Comparison of ENCODE assay signal across 21 cellular contexts in the genomic region with DNA sequence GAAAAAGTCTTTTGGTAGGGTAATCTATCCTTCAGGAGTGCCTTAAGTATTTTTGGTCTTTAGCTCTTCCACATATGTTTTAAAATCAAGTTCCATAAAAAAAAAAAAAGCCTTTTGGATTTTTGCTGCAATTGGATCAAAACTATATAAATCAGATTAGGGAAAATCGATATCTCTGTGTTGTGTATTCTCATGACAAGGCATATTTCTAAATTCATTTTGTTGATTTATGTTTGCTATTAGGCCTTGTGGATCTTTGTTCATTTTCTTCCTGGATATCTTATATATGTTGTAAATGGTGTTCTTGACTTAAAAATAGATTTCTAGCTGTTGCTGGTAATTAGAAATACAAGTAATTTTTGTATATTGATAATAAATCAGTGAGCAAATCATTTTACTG. TPM values are rescaled to one million over a fixed set of nuclear protein-coding genes. Genes with fewer than 3 reads are reported as not detected.
DNase-seq lines count a peak whose midpoint lies in the region; ATAC-seq, FAIRE-seq and TF ChIP-seq lines count a peak whose summit lies in the region.
"Had no signal": no experiment of that assay in that cellular context is flagged by ENCODE, and none has a peak within 500 bp of the region (broad histone marks: within the 10 kb centered on the region; RNA-seq: fewer than 3 reads in every experiment).

No MANE protein-coding gene starts in this region.

- no peak overlapping the region for H3K9ac ChIP-seq in K562 (ENCODE audit: insufficient read depth in 1 of 2, low read depth in 2 of 2, low read length in 2 of 2)
- H3K9ac ChIP-seq in skeletal muscle tissue (ENCODE audit: low read depth in 1 of 3, low read length in 3 of 3): no peak overlapping the region
- H3K9ac ChIP-seq: neural progenitor cell had no signal

- H3K4me3 ChIP-seq in K562 (no peak overlapping the region), skeletal muscle tissue (ENCODE audit: low read length in 3 of 3) (no peak overlapping the region), breast epithelium (no peak overlapping the region), uterus (no peak overlapping the region)
- H3K4me3 ChIP-seq: hepatocyte, neural progenitor cell, sigmoid colon had no signal

- H3K4me1 ChIP-seq in K562 (replicated peaks in 1 of 2; ENCODE audit: control insufficient read depth in 2 of 2, insufficient read depth in 2 of 2, low read length in 2 of 2): peaks cover 0 to 8% of the 10 kb centered on the region in 2 experiments; a peak in 2 of 5 replicates
- peaks cover 6 to 11% (median 7%) of the 10 kb centered on the region in 3 donors for H3K4me1 ChIP-seq in skeletal muscle tissue (ENCODE audit: control insufficient read depth in 3 of 3, insufficient read depth in 3 of 3, low read length in 3 of 3)
- H3K4me1 ChIP-seq in breast epithelium: no peaks in the 10 kb centered on the region
- H3K4me1 ChIP-seq in uterus: no peaks in the 10 kb centered on the region
- H3K4me1 ChIP-seq: neural progenitor cell had no signal

- peaks cover 37% of the 10 kb centered on the region for H3K36me3 Mint-ChIP-seq in activated naive CD4-positive, alpha-beta T cell treated with anti-CD3 and anti-CD28 coated beads, Interleukin-2, amount 10 ng/mL, durations not matched to agents 7 days and 5 days

- peak overlapping the region; percentile 90 for H3K27ac Mint-ChIP-seq in activated naive CD4-positive, alpha-beta T cell treated with anti-CD3 and anti-CD28 coated beads, Interleukin-2, amount 10 ng/mL, durations not matched to agents 7 days and 5 days
- H3K27ac Mint-ChIP-seq: neural progenitor cell had no signal

- FAIRE-seq in K562 (lab: Jason Lieb, UNC): no peak
- FAIRE-seq: GM19239 had no signal

- no peak overlapping the region for H2AFZ ChIP-seq in K562 (ENCODE audit: low read depth, low read length)
- H2AFZ ChIP-seq: hepatocyte, neural progenitor cell had no signal

- no peak for DNase-seq in activated naive CD4-positive, alpha-beta T cell treated with anti-CD3 and anti-CD28 coated beads, Interleukin-2, amount 10 ng/mL, durations not matched to agents 7 days and 5 days
- no peak for DNase-seq in activated naive CD4-positive, alpha-beta T cell treated with Interleukin-2 at 50 U/mL for 16 hours
- DNase-seq in K562 (ENCODE audit: extremely low read depth in 1 of 4, low spot score in 3 of 4) (no peak), KG1 (lab: John Stamatoyannopoulos, UW) (no peak), breast epithelium (ENCODE audit: low spot score in 2 of 2) (no peak), uterus (no peak)
- DNase-seq: activated gamma-delta T cell, COR-L47, DMS79 treated with DMSO at 0.1 percent for 48 hours, foreskin fibroblast, islet precursor cell, KBM-7, NCI-H524 treated with DMSO at 0.1 percent for 48 hours, posterior cingulate gyrus, sigmoid colon, WERI-Rb-1 had no signal

- TF ChIP-seq EP300 in K562 (IDR thresholded peaks at IDR 0.05; ENCODE audit: low read length): no peak

- peaks cover 3% of the 10 kb centered on the region for H3K9me3 ChIP-seq in KOPT-K1 (ENCODE audit: insufficient read depth, low read length, poor library complexity, severe bottlenecking)
- 0 out of 2 replicates have a peak, but pooled peaks cover 3% of the 10 kb centered on the region for H3K9me3 ChIP-seq in K562 (replicated peaks; ENCODE audit: control insufficient read depth, insufficient read depth, low read depth, low read length)
- H3K9me3 ChIP-seq in skeletal muscle tissue (ENCODE audit: control insufficient read depth in 3 of 3, low read length in 3 of 3): no peaks in the 10 kb centered on the region
- H3K9me3 ChIP-seq in breast epithelium: no peaks in the 10 kb centered on the region
- H3K9me3 ChIP-seq in uterus: no peaks in the 10 kb centered on the region
- H3K9me3 ChIP-seq: sigmoid colon had no signal

- POLR2A ChIA-PET in K562 (lab: Yijun Ruan, JAX): interaction anchor here (1.0 kb wide), 1 partner anchor 9 kb away, joined by 3 read pairs; no protein-coding TSS in a partner anchor

- no TSS peak for BruUV-seq in K562 (replicated peaks; lab: Mats Ljungman, UMichigan)

- H3K79me2 ChIP-seq in K562 (ENCODE audit: control insufficient read depth, insufficient read depth, low read length): peaks cover 92% of the 10 kb centered on the region

- no peak for ATAC-seq in K562

- TF ChIP-seq RAD21 in K562 (CRISPR knock-in tag; conservative IDR thresholded peaks at IDR 0.05 in 1 of 2, IDR thresholded peaks at IDR 0.05 in 1 of 2): no peak

- H3K9me1 ChIP-seq in K562 (ENCODE audit: control insufficient read depth, insufficient read depth, low read length): no peaks in the 10 kb centered on the region

- H3K4me3 Mint-ChIP-seq in activated naive CD4-positive, alpha-beta T cell treated with anti-CD3 and anti-CD28 coated beads, Interleukin-2, amount 10 ng/mL, durations not matched to agents 7 days and 5 days: peak overlapping the region; percentile 65
- H3K4me3 Mint-ChIP-seq: neural progenitor cell had no signal

- CTCF ChIA-PET in activated naive CD4-positive, alpha-beta T cell treated with anti-CD3 and anti-CD28 coated beads, Interleukin-2, amount 10 ng/mL, durations not matched to agents 7 days and 5 days (lab: Charles Lee): no interaction called here
- CTCF ChIA-PET in K562 (lab: Yijun Ruan, JAX; ENCODE audit: low intra/inter-chr PET ratio): interaction anchor here (0.6 kb wide), 1 partner anchor 378 kb away, joined by 3 read pairs; no protein-coding TSS in a partner anchor

- no peaks in the 10 kb centered on the region for H3K9me3 Mint-ChIP-seq in activated naive CD4-positive, alpha-beta T cell treated with anti-CD3 and anti-CD28 coated beads, Interleukin-2, amount 10 ng/mL, durations not matched to agents 7 days and 5 days

- in situ Hi-C loops in K562 (cut with MboI): no loop called here

- peaks cover 47% of the 10 kb centered on the region for H3K4me1 Mint-ChIP-seq in activated naive CD4-positive, alpha-beta T cell treated with anti-CD3 and anti-CD28 coated beads, Interleukin-2, amount 10 ng/mL, durations not matched to agents 7 days and 5 days

- no peak overlapping the region for H3K4me2 ChIP-seq in K562 (ENCODE audit: insufficient read depth, low read length)
- H3K4me2 ChIP-seq: hepatocyte, neural progenitor cell had no signal

- intact Hi-C loops in K562 (cut with micrococcal nuclease) (no loop called here), breast epithelium (cut with DNase I; ENCODE audit: low total_unique reads) (no loop called here), uterus (cut with DNase I; ENCODE audit: low total_unique reads) (no loop called here)

- H3K36me3 ChIP-seq in KOPT-K1 (ENCODE audit: insufficient read depth, low read length): peaks cover 30% of the 10 kb centered on the region
- peaks cover 27% of the 10 kb centered on the region for H3K36me3 ChIP-seq in K562 (ENCODE audit: control insufficient read depth, insufficient read depth, low read length)
- peaks cover 0 to 6% (median 0%) of the 10 kb centered on the region in 3 donors for H3K36me3 ChIP-seq in skeletal muscle tissue (ENCODE audit: control insufficient read depth in 3 of 3, insufficient read depth in 3 of 3, low read length in 3 of 3)
- no peaks in the 10 kb centered on the region for H3K36me3 ChIP-seq in breast epithelium
- H3K36me3 ChIP-seq in uterus: no peaks in the 10 kb centered on the region

- H3K27me3 ChIP-seq in K562 (ENCODE audit: control insufficient read depth in 2 of 2, insufficient read depth in 2 of 2, low read length in 2 of 2) (no peaks in the 10 kb centered on the region), skeletal muscle tissue (ENCODE audit: control insufficient read depth in 3 of 3, insufficient read depth in 3 of 3, low read length in 3 of 3) (no peaks in the 10 kb centered on the region), breast epithelium (no peaks in the 10 kb centered on the region), uterus (no peaks in the 10 kb centered on the region)
- H3K27me3 ChIP-seq: hepatocyte, neural progenitor cell, sigmoid colon had no signal

- no peaks in the 10 kb centered on the region for H4K20me1 ChIP-seq in K562 (replicated peaks; ENCODE audit: control insufficient read depth, insufficient read depth, low read length)

- no peak for TF ChIP-seq POLR2A in K562 (conservative IDR thresholded peaks at IDR 0.05)
- TF ChIP-seq POLR2A in breast epithelium (IDR thresholded peaks at IDR 0.05): no peak
- no peak for TF ChIP-seq POLR2A in uterus (IDR thresholded peaks at IDR 0.05)

- H3K27ac ChIP-seq in KOPT-K1 (ENCODE audit: low read depth, low read length, poor library complexity, severe bottlenecking): peak overlapping the region; percentile 42
- H3K27ac ChIP-seq in K562 (ENCODE audit: extremely low read depth, low read depth, low read length): peak overlapping the region; percentile 60; the same call in 1 of the 3 replicates
- H3K27ac ChIP-seq in skeletal muscle tissue (ENCODE audit: low read depth, low read length): peak overlapping the region; percentile 6
- no peak overlapping the region for H3K27ac ChIP-seq in breast epithelium
- H3K27ac ChIP-seq in uterus: no peak overlapping the region
- H3K27ac ChIP-seq: hepatocyte, neural progenitor cell, sigmoid colon, WERI-Rb-1 had no signal

- no peaks in the 10 kb centered on the region for H3K27me3 Mint-ChIP-seq in activated naive CD4-positive, alpha-beta T cell treated with anti-CD3 and anti-CD28 coated beads, Interleukin-2, amount 10 ng/mL, durations not matched to agents 7 days and 5 days

- TF ChIP-seq CTCF in K562 (IDR thresholded peaks at IDR 0.05 in 2 of 3, conservative IDR thresholded peaks at IDR 0.05 in 1 of 3; ENCODE audit: insufficient read depth in 2 of 3, low read depth in 1 of 3, low read length in 3 of 3): no peak
- TF ChIP-seq CTCF in breast epithelium (IDR thresholded peaks at IDR 0.05): no peak
- TF ChIP-seq CTCF in uterus (IDR thresholded peaks at IDR 0.05): no peak

- WGBS in K562 (ENCODE audit: insufficient coverage, low coverage, missing lambda C conversion rate): 64% methylated on average over 1 of the region's 1 CpG

RNA-seq across cellular contexts. Expression of a gene that starts 8.8 kb away (rescaled TPM):
- total RNA-seq in K562 (2011; cell fraction: chromatin; rRNA removed; ENCODE audit: low replicate concordance): 15.6 and 37.3 TPM in 2 replicates
- 8.2 and 21.1 TPM in 2 replicates for total RNA-seq in K562 (2011; cell fraction: nucleolus; rRNA removed)
- 16.1 and 18.7 TPM in 2 replicates for total RNA-seq in K562 (2011; cell fraction: nucleoplasm; rRNA removed)
- total RNA-seq in K562 (2014; rRNA removed): 22.8 and 23.2 TPM in 2 replicates
- total RNA-seq in K562 (2014; rRNA removed; fragmentation: Illumina TruSeq; extraction: Trizol): 29.7 and 31.1 TPM in 2 replicates
- 25.2 and 26.1 TPM in 2 replicates for total RNA-seq in K562 (2015; rRNA removed; fragmentation: Illumina TruSeq; extraction: Trizol)
- total RNA-seq in K562 (2021): 19.1 and 19.7 TPM in 2 replicates
- polyA plus RNA-seq in K562 (2011; rRNA removed): 67.8 and 73.1 TPM in 2 replicates
- polyA plus RNA-seq in K562 (2011; cell fraction: cytosol; rRNA removed): 16.7 and 30.5 TPM in 2 replicates
- 67.4 and 82.0 TPM in 2 replicates for polyA plus RNA-seq in K562 (2011; cell fraction: nucleus; rRNA removed)
- polyA plus RNA-seq in K562 (2012): 13.0 and 13.7 TPM in 2 replicates
- polyA plus RNA-seq in K562 (2014; fragmentation: Illumina TruSeq; extraction: Trizol): 26.3 and 29.2 TPM in 2 replicates
- 10 to 100 TPM; 27.2 to 39.0 TPM for polyA plus RNA-seq in K562 (2014; fragmentation: Nextera tagmentation; extraction: Ambion mirVana)
- 30.7 and 33.4 TPM in 2 replicates for polyA plus RNA-seq in K562 (2014; rRNA removed)
- 67.8 and 70.2 TPM in 2 replicates for polyA minus RNA-seq in K562 (2011; rRNA and poly(A)+ RNA removed)
- polyA minus RNA-seq in K562 (2011; cell fraction: cytosol; rRNA and poly(A)+ RNA removed): 18.6 and 24.0 TPM in 2 replicates
- 19.1 and 31.4 TPM in 2 replicates for polyA minus RNA-seq in K562 (2011; cell fraction: nucleus; rRNA and poly(A)+ RNA removed)
- total RNA-seq in skeletal muscle tissue: 37.1 TPM
- total RNA-seq in breast epithelium: 10 to 100 TPM; 19.4 to 35.0 (median 29.8) TPM
- 10 to 100 TPM; 19.0 to 72.4 (median 33.4) TPM for total RNA-seq in uterus

Comparison
In these comparisons a context has a peak if more than half of its experiments do, and no peak if none do; other contexts are left out.
1. H3K27ac ChIP-seq: peak in KOPT-K1 (single experiment), K562 (single experiment) and skeletal muscle tissue (single experiment); none in breast epithelium (0 of 2) and uterus (0 of 2).